Comparison of ENCODE assay signal across 1 cellular context in genomic region chr1:179287946-179288345, GRCh38.
TF ChIP-seq lines count a peak whose summit lies in the region.

No MANE protein-coding gene starts in this region.

TF ChIP-seq in HepG2, 621 proteins besides CTCF, POLR2A, EP300 and RAD21:
- TF ChIP-seq ZNF253 (CRISPR knock-in tag; IDR thresholded peaks at IDR 0.05; ENCODE audit: borderline replicate concordance) (no peak), HNF1A (IDR thresholded peaks at IDR 0.05; ENCODE audit: low read depth) (peak; percentile 48; the same call in 1 of the 2 replicates), HNF1A (CRISPR knock-in tag; IDR thresholded peaks at IDR 0.05; ENCODE audit: borderline replicate concordance) (no peak), ZNF652 (CRISPR knock-in tag; IDR thresholded peaks at IDR 0.05; ENCODE audit: borderline replicate concordance, low read depth) (peak; percentile 53; the same call in 1 of the 2 replicates)
